1 cellular context compared by ENCODE assay signal in the genomic region with DNA sequence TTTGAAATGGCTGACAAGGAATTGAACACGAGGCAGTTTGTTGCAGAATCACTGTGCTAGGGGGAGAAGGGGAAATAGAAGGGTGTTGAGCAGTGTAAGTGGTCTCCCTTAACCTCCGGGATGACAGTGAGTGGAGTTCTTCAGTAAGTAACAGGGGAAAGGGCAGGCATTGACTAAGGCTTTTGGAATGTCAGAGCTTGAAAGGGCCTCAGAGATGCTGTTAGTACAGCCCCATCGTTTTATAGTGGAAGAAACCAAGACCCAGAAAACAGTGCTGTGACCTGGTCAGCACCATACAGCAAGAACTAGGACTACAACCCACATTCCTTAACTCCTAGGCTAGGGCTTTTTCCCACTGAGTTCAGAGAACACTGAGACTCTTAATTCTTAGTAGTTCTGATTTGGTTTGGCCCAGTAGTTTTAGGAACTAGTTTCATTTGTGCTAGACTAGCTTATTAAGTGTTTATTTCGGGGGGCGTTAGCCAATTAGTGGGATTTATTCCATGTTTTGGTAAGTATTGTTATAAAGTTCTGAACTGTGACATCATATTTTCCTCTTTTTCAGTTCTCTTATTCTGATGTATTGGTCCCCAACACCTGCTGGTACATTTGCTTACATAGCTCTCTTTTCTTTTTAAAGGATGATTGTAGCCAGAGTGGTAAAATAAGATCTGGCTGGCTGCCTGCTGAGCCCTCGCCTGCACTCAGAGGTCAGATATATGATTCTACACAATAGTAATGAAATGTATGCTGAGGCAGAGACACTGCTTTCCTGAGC.
TF ChIP-seq lines count a peak whose summit lies in the region.

No MANE protein-coding gene starts in this region.

TF ChIP-seq in HCT116, 20 proteins besides CTCF, POLR2A, EP300 and RAD21:
- TF ChIP-seq REST (IDR thresholded peaks at IDR 0.05; ENCODE audit: low read depth) = no peak
